32 cellular contexts compared by ENCODE assay signal in the genomic region with DNA sequence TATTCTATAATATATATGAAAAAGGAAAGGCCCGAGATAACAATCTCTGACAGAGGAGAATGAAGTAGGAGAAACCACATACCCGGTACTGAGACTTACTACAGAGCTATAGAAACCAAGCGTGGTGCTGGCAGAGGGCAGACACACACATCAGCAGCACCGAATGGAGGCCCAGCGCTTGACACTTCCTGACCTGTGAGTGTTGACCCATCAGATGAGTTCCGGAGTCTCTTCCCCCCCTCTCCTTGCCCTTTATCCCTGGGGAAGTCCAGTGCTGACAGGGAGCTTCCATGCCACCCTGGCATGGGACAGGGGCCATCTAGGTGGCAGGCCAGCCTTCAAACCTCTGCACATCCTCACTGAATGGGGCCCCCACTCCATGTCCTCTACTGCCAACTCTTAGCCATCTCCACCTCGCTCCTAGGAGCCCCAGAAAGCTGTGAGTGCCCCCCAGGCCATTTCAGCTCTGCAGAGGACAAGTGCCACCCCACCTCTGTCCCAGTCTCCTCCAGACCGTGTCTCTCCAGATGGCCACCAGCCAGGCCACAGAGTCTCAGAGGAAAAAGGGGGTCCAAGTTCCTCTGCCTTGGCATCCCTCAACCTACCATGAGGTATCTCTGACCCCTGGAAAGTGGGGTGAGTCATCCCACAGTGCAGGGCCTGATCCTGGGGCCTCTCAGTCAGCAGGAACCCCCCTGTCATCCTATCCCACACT.
DNase-seq lines count a peak whose midpoint lies in the region; ATAC-seq and TF ChIP-seq lines count a peak whose summit lies in the region.
"Had no signal": no experiment of that assay in that cellular context is flagged by ENCODE, and none has a peak within 500 bp of the region (broad histone marks: within the 10 kb centered on the region; RNA-seq: fewer than 3 reads in every experiment).

No MANE protein-coding gene starts in this region.

- no peak overlapping the region for H3K4me2 ChIP-seq in osteoblast (ENCODE audit: insufficient read depth, low read length)
- H3K4me2 ChIP-seq: hepatocyte had no signal

- H3K4me1 ChIP-seq in osteoblast (ENCODE audit: insufficient read depth, low read length) (peaks cover 44% of the 10 kb centered on the region), A673 (ENCODE audit: insufficient read depth, low read length, poor library complexity, severe bottlenecking) (no peaks in the 10 kb centered on the region)
- H3K4me1 ChIP-seq: tibial artery had no signal

- TF ChIP-seq CTCF in coronary artery (IDR thresholded peaks at IDR 0.05) (no peak), osteoblast (IDR thresholded peaks at IDR 0.05; ENCODE audit: extremely low read depth, low read depth, low read length) (no peak), A673 (conservative IDR thresholded peaks at IDR 0.05; ENCODE audit: low read depth, low read length) (no peak)

- H3K27me3 ChIP-seq in H7 (ENCODE audit: control insufficient read depth, insufficient read depth, low read length) (no peaks in the 10 kb centered on the region), osteoblast (ENCODE audit: insufficient read depth, low read length) (no peaks in the 10 kb centered on the region), A673 (replicated peaks; ENCODE audit: insufficient read depth, low read depth, low read length, poor library complexity) (no peaks in the 10 kb centered on the region)
- H3K27me3 ChIP-seq: cardiac muscle cell, hepatocyte had no signal

- CTCF ChIA-PET in activated CD4-positive, alpha-beta T cell treated with anti-CD3 and anti-CD28 coated beads, Interleukin-2, amount 10 ng/mL, durations not matched to agents 7 days and 5 days (lab: Charles Lee), result no interaction called here
- CTCF ChIA-PET in A673 (lab: Charles Lee), result no interaction called here

- H3K4me3 ChIP-seq in H7 (ENCODE audit: insufficient read depth, low read depth, low read length) (no peak overlapping the region), coronary artery (no peak overlapping the region), osteoblast (ENCODE audit: insufficient read depth, low read length) (no peak overlapping the region), A673 (ENCODE audit: low read depth, low read length, poor library complexity, severe bottlenecking) (no peak overlapping the region)
- H3K4me3 ChIP-seq: cardiac muscle cell, esophagus squamous epithelium, GM23248, hepatocyte, tibial artery had no signal

- POLR2A ChIA-PET in activated CD4-positive, alpha-beta T cell treated with anti-CD3 and anti-CD28 coated beads, Interleukin-2, amount 10 ng/mL, durations not matched to agents 7 days and 5 days (lab: Charles Lee), result no interaction called here
- POLR2A ChIA-PET in A673 (lab: Charles Lee; ENCODE audit: low non-redundant PET), result no interaction called here

- no peaks in the 10 kb centered on the region for H3K9me3 Mint-ChIP-seq in activated CD4-positive, alpha-beta T cell treated with anti-CD3 and anti-CD28 coated beads, Interleukin-2, amount 10 ng/mL, durations not matched to agents 24 days and 14 days
- H3K9me3 Mint-ChIP-seq in activated CD4-positive, alpha-beta T cell treated with anti-CD3 and anti-CD28 coated beads, Interleukin-2, amount 10 ng/mL, durations not matched to agents 7 days and 5 days, result no peaks in the 10 kb centered on the region
- H3K9me3 Mint-ChIP-seq: activated CD4-positive, alpha-beta memory T cell treated with anti-CD3 and anti-CD28 coated beads, Interleukin-2, amount 10 ng/mL, durations not matched to agents 7 days and 5 days; activated T-helper 17 cell treated with anti-CD3 and anti-CD28 coated beads, Interleukin-2, amount 50 U/mL, for 72 hours; CD4-positive, CD25-positive, alpha-beta regulatory T cell; dendritic cell treated with granulocyte-macrophage colony-stimulating factor and Interleukin-4, amounts not matched to agents 40 ng/mL and 50 ng/mL, for 4 days; naive B cell had no signal

- no peak for ATAC-seq in GM21526 (IDR thresholded peaks at IDR 0.05; ENCODE audit: low FRiP score, unreplicated experiment)
- ATAC-seq in GM19467 (IDR thresholded peaks at IDR 0.05; ENCODE audit: unreplicated experiment), result no peak
- ATAC-seq: activated CD4-positive, CD25-positive, alpha-beta regulatory T cell treated with anti-CD3 and anti-CD28 coated beads, Interleukin-2, amount 50 U/mL, for 24 hours; activated T-helper 17 cell treated with anti-CD3 and anti-CD28 coated beads, Interleukin-2, amount 50 U/mL, for 72 hours; left colon; Panc1 had no signal

- H2AFZ ChIP-seq in osteoblast (ENCODE audit: low read length), result peak overlapping the region; percentile 36
- H2AFZ ChIP-seq: GM23248, hepatocyte had no signal

- H3K27ac Mint-ChIP-seq in activated CD4-positive, alpha-beta T cell treated with anti-CD3 and anti-CD28 coated beads, Interleukin-2, amount 10 ng/mL, durations not matched to agents 24 days and 14 days, result no peak overlapping the region
- H3K27ac Mint-ChIP-seq in activated CD4-positive, alpha-beta T cell treated with anti-CD3 and anti-CD28 coated beads, Interleukin-2, amount 10 ng/mL, durations not matched to agents 7 days and 5 days, result no peak overlapping the region
- H3K27ac Mint-ChIP-seq: activated CD4-positive, alpha-beta memory T cell treated with anti-CD3 and anti-CD28 coated beads, Interleukin-2, amount 10 ng/mL, durations not matched to agents 7 days and 5 days; activated naive CD8-positive, alpha-beta T cell; activated T-helper 17 cell treated with anti-CD3 and anti-CD28 coated beads, Interleukin-2, amount 50 U/mL, for 72 hours; CD4-positive, CD25-positive, alpha-beta regulatory T cell; dendritic cell treated with granulocyte-macrophage colony-stimulating factor and Interleukin-4, amounts not matched to agents 40 ng/mL and 50 ng/mL, for 4 days; IgD-negative memory B cell had no signal

- intact Hi-C loops in activated CD4-positive, alpha-beta T cell treated with anti-CD3 and anti-CD28 coated beads, Interleukin-2, amount 10 ng/mL, durations not matched to agents 24 days and 14 days (cut with micrococcal nuclease), result no loop called here
- intact Hi-C loops in A673 (cut with micrococcal nuclease; ENCODE audit: unreplicated experiment), result no loop called here

- H3K36me3 Mint-ChIP-seq in activated CD4-positive, alpha-beta T cell treated with anti-CD3 and anti-CD28 coated beads, Interleukin-2, amount 10 ng/mL, durations not matched to agents 24 days and 14 days (ENCODE audit: low read depth), result no peaks in the 10 kb centered on the region
- H3K36me3 Mint-ChIP-seq in activated CD4-positive, alpha-beta T cell treated with anti-CD3 and anti-CD28 coated beads, Interleukin-2, amount 10 ng/mL, durations not matched to agents 7 days and 5 days (ENCODE audit: low read depth), result no peaks in the 10 kb centered on the region
- H3K36me3 Mint-ChIP-seq: activated naive CD8-positive, alpha-beta T cell; CD4-positive, CD25-positive, alpha-beta regulatory T cell; naive B cell had no signal

- no TSS peak for BruUV-seq in A673 (replicated peaks; lab: Mats Ljungman, UMichigan)

- no peaks in the 10 kb centered on the region for H3K79me2 ChIP-seq in osteoblast (ENCODE audit: insufficient read depth, low read length)
- H3K79me2 ChIP-seq: hepatocyte had no signal

- no peaks in the 10 kb centered on the region for H3K36me3 ChIP-seq in H7 (replicated peaks; ENCODE audit: control insufficient read depth, insufficient read depth, low read length)
- no peaks in the 10 kb centered on the region for H3K36me3 ChIP-seq in osteoblast (ENCODE audit: insufficient read depth, low read length)
- H3K36me3 ChIP-seq in A673 (ENCODE audit: insufficient read depth, low read length, poor library complexity, severe bottlenecking), result no peaks in the 10 kb centered on the region
- H3K36me3 ChIP-seq: cardiac muscle cell, esophagus squamous epithelium, tibial artery had no signal

- H3K27ac ChIP-seq in coronary artery (no peak overlapping the region), osteoblast (ENCODE audit: low read depth, low read length) (no peak overlapping the region), A673 (ENCODE audit: low read depth, low read length, poor library complexity, severe bottlenecking) (no peak overlapping the region)
- H3K27ac ChIP-seq: cardiac muscle cell, esophagus squamous epithelium, GM23248, hepatocyte, tibial artery had no signal

- DNase-seq in activated CD4-positive, alpha-beta T cell treated with anti-CD3 and anti-CD28 coated beads, Interleukin-2, amount 10 ng/mL, durations not matched to agents 24 days and 14 days, result peak; percentile 46
- no peak for DNase-seq in activated CD4-positive, alpha-beta T cell treated with anti-CD3 and anti-CD28 coated beads, Interleukin-2, amount 10 ng/mL, durations not matched to agents 7 days and 5 days
- DNase-seq in H7 (peak; percentile 10), coronary artery (ENCODE audit: low spot score) (peak; percentile 41), osteoblast (ENCODE audit: insufficient read length, low spot score, missing footprints) (peak; percentile 14), A673 (ENCODE audit: low spot score) (no peak)
- DNase-seq: 8988T; activated CD4-positive, alpha-beta memory T cell treated with anti-CD3 and anti-CD28 coated beads, Interleukin-2, amount 10 ng/mL, durations not matched to agents 7 days and 5 days; CD4-positive, CD25-positive, alpha-beta regulatory T cell; esophagus squamous epithelium; foreskin melanocyte; GM23248; mesendoderm; naive B cell; NCI-H1092 treated with DMSO at 0.1 percent for 48 hours; NCI-H1930; NCI-H526 treated with DMSO at 0.1 percent for 48 hours; small intestine; stimulated activated CD4-positive, alpha-beta T cell treated with anti-CD3 and anti-CD28 coated beads, Interleukin-1b, Interleukin-23, amount 100 ng/mL, for 48 hours; T-helper 1 cell had no signal

- H3K9me3 ChIP-seq in osteoblast (ENCODE audit: low read depth, low read length) (no peaks in the 10 kb centered on the region), A673 (ENCODE audit: low read depth, low read length, poor library complexity, severe bottlenecking) (no peaks in the 10 kb centered on the region)
- H3K9me3 ChIP-seq: esophagus squamous epithelium, tibial artery had no signal

- H3K4me3 Mint-ChIP-seq in activated CD4-positive, alpha-beta T cell treated with anti-CD3 and anti-CD28 coated beads, Interleukin-2, amount 10 ng/mL, durations not matched to agents 24 days and 14 days, result no peak overlapping the region
- no peak overlapping the region for H3K4me3 Mint-ChIP-seq in activated CD4-positive, alpha-beta T cell treated with anti-CD3 and anti-CD28 coated beads, Interleukin-2, amount 10 ng/mL, durations not matched to agents 7 days and 5 days
- H3K4me3 Mint-ChIP-seq: activated CD4-positive, alpha-beta memory T cell treated with anti-CD3 and anti-CD28 coated beads, Interleukin-2, amount 10 ng/mL, durations not matched to agents 7 days and 5 days; activated naive CD8-positive, alpha-beta T cell; activated T-helper 17 cell treated with anti-CD3 and anti-CD28 coated beads, Interleukin-2, amount 50 U/mL, for 72 hours; CD4-positive, CD25-positive, alpha-beta regulatory T cell; dendritic cell treated with granulocyte-macrophage colony-stimulating factor and Interleukin-4, amounts not matched to agents 40 ng/mL and 50 ng/mL, for 4 days; IgD-negative memory B cell; naive B cell had no signal

- peaks cover 15% of the 10 kb centered on the region for H3K27me3 Mint-ChIP-seq in activated CD4-positive, alpha-beta T cell treated with anti-CD3 and anti-CD28 coated beads, Interleukin-2, amount 10 ng/mL, durations not matched to agents 24 days and 14 days
- H3K27me3 Mint-ChIP-seq in activated CD4-positive, alpha-beta T cell treated with anti-CD3 and anti-CD28 coated beads, Interleukin-2, amount 10 ng/mL, durations not matched to agents 7 days and 5 days, result peaks cover 12% of the 10 kb centered on the region

- H3K4me1 Mint-ChIP-seq in activated CD4-positive, alpha-beta T cell treated with anti-CD3 and anti-CD28 coated beads, Interleukin-2, amount 10 ng/mL, durations not matched to agents 24 days and 14 days, result no peaks in the 10 kb centered on the region
- no peaks in the 10 kb centered on the region for H3K4me1 Mint-ChIP-seq in activated CD4-positive, alpha-beta T cell treated with anti-CD3 and anti-CD28 coated beads, Interleukin-2, amount 10 ng/mL, durations not matched to agents 7 days and 5 days
- H3K4me1 Mint-ChIP-seq: activated CD4-positive, alpha-beta memory T cell treated with anti-CD3 and anti-CD28 coated beads, Interleukin-2, amount 10 ng/mL, durations not matched to agents 7 days and 5 days; activated T-helper 17 cell treated with anti-CD3 and anti-CD28 coated beads, Interleukin-2, amount 50 U/mL, for 72 hours; IgD-negative memory B cell had no signal

- H4K20me1 ChIP-seq in osteoblast (ENCODE audit: insufficient read depth, low read length), result no peaks in the 10 kb centered on the region

Comparison
In these comparisons a context has a peak if more than half of its experiments do, and no peak if none do; other contexts are left out.
1. DNase-seq: peak in activated CD4-positive, alpha-beta T cell treated with anti-CD3 and anti-CD28 coated beads, Interleukin-2, amount 10 ng/mL, durations not matched to agents 24 days and 14 days (single experiment), H7 (single experiment), coronary artery (single experiment) and osteoblast (single experiment); none in activated CD4-positive, alpha-beta T cell treated with anti-CD3 and anti-CD28 coated beads, Interleukin-2, amount 10 ng/mL, durations not matched to agents 7 days and 5 days (single experiment) and A673 (single experiment).